In the genomic region with DNA sequence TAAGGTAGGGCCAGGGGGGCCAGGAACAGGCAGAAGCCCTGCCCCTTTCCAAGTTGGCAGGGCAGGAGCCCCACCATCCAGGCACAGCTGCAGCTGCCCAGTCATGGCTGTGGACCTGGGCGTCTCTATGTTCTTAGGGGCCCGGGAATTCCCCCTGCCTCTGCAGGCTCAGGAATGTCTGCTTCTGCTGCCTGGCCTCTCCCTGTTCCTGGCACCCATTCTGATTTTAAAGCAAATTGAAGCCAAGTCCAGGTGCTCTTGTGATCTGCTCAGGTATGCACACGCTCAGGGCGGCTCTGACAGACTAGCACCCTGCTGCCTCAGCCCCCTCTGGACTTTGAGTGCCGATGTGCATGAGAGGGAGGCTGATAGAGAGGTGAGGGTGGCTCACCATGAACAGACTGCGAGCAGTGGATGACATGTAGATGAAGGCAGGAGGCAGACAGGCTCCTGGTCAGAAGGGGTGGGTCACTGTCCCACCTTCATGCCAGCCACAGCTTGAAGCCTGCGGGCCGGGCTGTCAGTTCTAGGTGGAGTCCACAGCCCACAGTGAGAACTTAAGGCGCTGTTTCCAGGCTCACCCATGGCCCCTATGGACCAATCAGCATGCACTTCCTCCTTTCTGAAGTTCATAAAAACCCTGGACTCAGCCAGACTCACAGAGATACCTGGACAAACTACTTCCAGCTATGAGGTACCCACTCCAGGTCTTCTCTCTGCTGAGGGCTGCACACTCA, we compare ENCODE assay signal across 28 cellular contexts.
"Had no signal": no experiment of that assay in that cellular context is flagged by ENCODE, and none has a peak within 500 bp of the region (broad histone marks: within the 10 kb centered on the region; RNA-seq: fewer than 3 reads in every experiment).

No MANE protein-coding gene starts in this region.

- H3K4me1 Mint-ChIP-seq: activated B cell treated with CpG ODN at 0.5 μM for 24 hours; memory B cell; naive thymus-derived CD4-positive, alpha-beta T cell; stimulated activated naive CD8-positive, alpha-beta T cell treated with anti-CD3 and anti-CD28 coated beads, Interleukin-15, amount 100 ng/mL, for 72 hours; T-cell had no signal

- H3K27ac Mint-ChIP-seq: activated B cell treated with CpG ODN at 0.5 μM for 24 hours; activated CD8-positive, alpha-beta T cell treated with anti-CD3 and anti-CD28 coated beads, Interleukin-2, amount 10 ng/mL, durations not matched to agents 7 days and 5 days; activated naive CD8-positive, alpha-beta T cell; memory B cell; naive thymus-derived CD4-positive, alpha-beta T cell; stimulated activated naive CD8-positive, alpha-beta T cell treated with anti-CD3 and anti-CD28 coated beads, Interleukin-15, amount 100 ng/mL, for 72 hours; T-cell; T-helper 2 cell treated with Interferon-gamma antibody and Interleukin-4, amounts not matched to agents 5 μg/mL and 100 μg/mL, for 36 hours had no signal

- ATAC-seq: activated CD8-positive, alpha-beta T cell treated with anti-CD3 and anti-CD28 coated beads, Interleukin-2, amount 10 ng/mL, durations not matched to agents 7 days and 5 days; body of pancreas; heart right ventricle; left ventricle myocardium superior; naive thymus-derived CD4-positive, alpha-beta T cell; pancreas; psoas muscle; stimulated activated naive CD8-positive, alpha-beta T cell treated with anti-CD3 and anti-CD28 coated beads, Interleukin-15, amount 100 ng/mL, for 72 hours; T-cell had no signal

- H3K27ac ChIP-seq: body of pancreas, cardiac muscle cell, colonic mucosa, dorsolateral prefrontal cortex, esophagus muscularis mucosa, heart right ventricle, pancreas, psoas muscle, spleen, tibial nerve had no signal

- H3K9me3 Mint-ChIP-seq: memory B cell; stimulated activated naive CD8-positive, alpha-beta T cell treated with anti-CD3 and anti-CD28 coated beads, Interleukin-15, amount 100 ng/mL, for 72 hours had no signal

- H3K36me3 Mint-ChIP-seq: activated naive CD8-positive, alpha-beta T cell; memory B cell; naive thymus-derived CD4-positive, alpha-beta T cell; T-cell had no signal

- H3K4me1 ChIP-seq: body of pancreas, colonic mucosa, esophagus muscularis mucosa, heart right ventricle, pancreas, psoas muscle, spleen, tibial nerve had no signal

- H3K36me3 ChIP-seq: cardiac muscle cell, colonic mucosa, esophagus muscularis mucosa, heart right ventricle, pancreas, spleen, tibial nerve had no signal

- H3K27me3 ChIP-seq: body of pancreas, cardiac muscle cell, colonic mucosa, dorsolateral prefrontal cortex, heart right ventricle, pancreas, spleen, tibial nerve had no signal

- H3K27me3 Mint-ChIP-seq: activated B cell treated with CpG ODN at 0.5 μM for 24 hours; activated naive CD8-positive, alpha-beta T cell; memory B cell; naive thymus-derived CD4-positive, alpha-beta T cell; stimulated activated naive CD8-positive, alpha-beta T cell treated with anti-CD3 and anti-CD28 coated beads, Interleukin-15, amount 100 ng/mL, for 72 hours; T-cell had no signal

- FAIRE-seq: pancreas, urothelium cell line had no signal

- DNase-seq: activated B cell treated with CpG ODN at 0.5 μM for 24 hours; activated CD8-positive, alpha-beta T cell treated with anti-CD3 and anti-CD28 coated beads, Interleukin-2, amount 10 ng/mL, durations not matched to agents 7 days and 5 days; activated effector memory CD4-positive, alpha-beta T cell treated with Interleukin-2 at 50 U/mL for 16 hours; activated naive CD4-positive, alpha-beta T cell treated with Interleukin-2 at 50 U/mL for 16 hours; body of pancreas; cerebellar nuclear complex; colonic mucosa; effector memory CD4-positive, alpha-beta T cell; foreskin melanocyte; heart right ventricle; left ventricle myocardium superior; midbrain; naive thymus-derived CD4-positive, alpha-beta T cell; nucleus accumbens; psoas muscle; spleen; stimulated activated CD4-positive, alpha-beta T cell treated with anti-CD3 and anti-CD28 coated beads, Interleukin-2, amount 100 ng/mL, for 48 hours; stimulated activated naive CD8-positive, alpha-beta T cell treated with anti-CD3 and anti-CD28 coated beads, Interleukin-15, amount 100 ng/mL, for 72 hours; T-cell had no signal

- H3K9me3 ChIP-seq: body of pancreas, colonic mucosa, esophagus muscularis mucosa, pancreas, psoas muscle had no signal

- H3K4me3 ChIP-seq: body of pancreas, cardiac muscle cell, colonic mucosa, dorsolateral prefrontal cortex, esophagus muscularis mucosa, heart right ventricle, pancreas, psoas muscle, spleen, tibial nerve had no signal

- H3K4me3 Mint-ChIP-seq: activated B cell treated with CpG ODN at 0.5 μM for 24 hours; activated CD8-positive, alpha-beta T cell treated with anti-CD3 and anti-CD28 coated beads, Interleukin-2, amount 10 ng/mL, durations not matched to agents 7 days and 5 days; activated naive CD8-positive, alpha-beta T cell; memory B cell; naive thymus-derived CD4-positive, alpha-beta T cell; stimulated activated naive CD8-positive, alpha-beta T cell treated with anti-CD3 and anti-CD28 coated beads, Interleukin-15, amount 100 ng/mL, for 72 hours; T-cell; T-helper 2 cell treated with Interferon-gamma antibody and Interleukin-4, amounts not matched to agents 5 μg/mL and 100 μg/mL, for 36 hours had no signal
